13 cellular contexts compared by ENCODE assay signal in genomic region chr18:47903809-47904208, GRCh38.
"Had no signal": no experiment of that assay in that cellular context is flagged by ENCODE, and none has a peak within 500 bp of the region (broad histone marks: within the 10 kb centered on the region; RNA-seq: fewer than 3 reads in every experiment).

No MANE protein-coding gene starts in this region.

- ATAC-seq: activated CD8-positive, alpha-beta memory T cell treated with anti-CD3 and anti-CD28 coated beads, Interleukin-2, amount 10 ng/mL, durations not matched to agents 7 days and 5 days; sciatic nerve; T-helper 17 cell had no signal

- DNase-seq: activated CD4-positive, alpha-beta T cell treated with anti-CD3 and anti-CD28 coated beads, Interleukin-2, amount 10 ng/mL, durations not matched to agents 7 days and 5 days; activated CD8-positive, alpha-beta memory T cell treated with anti-CD3 and anti-CD28 coated beads, Interleukin-2, amount 10 ng/mL, durations not matched to agents 7 days and 5 days; activated naive CD4-positive, alpha-beta T cell treated with Interleukin-2 at 50 U/mL for 16 hours; activated T-cell treated with anti-CD3 and anti-CD28 coated beads, Interleukin-2, amount 50 U/mL, for 1 hour; foreskin fibroblast; hypothalamus; kidney glomerular epithelial cell; mesenchymal stem cell; spleen; T-helper 17 cell had no signal

- H3K27me3 Mint-ChIP-seq: activated CD4-positive, alpha-beta T cell treated with anti-CD3 and anti-CD28 coated beads, Interleukin-2, amount 10 ng/mL, durations not matched to agents 7 days and 5 days; activated CD8-positive, alpha-beta memory T cell treated with anti-CD3 and anti-CD28 coated beads, Interleukin-2, amount 10 ng/mL, durations not matched to agents 7 days and 5 days; T-helper 17 cell had no signal

- H3K27ac ChIP-seq: coronary artery, spleen, thoracic aorta had no signal

- H3K4me3 Mint-ChIP-seq: activated CD4-positive, alpha-beta T cell treated with anti-CD3 and anti-CD28 coated beads, Interleukin-2, amount 10 ng/mL, durations not matched to agents 7 days and 5 days; activated CD8-positive, alpha-beta memory T cell treated with anti-CD3 and anti-CD28 coated beads, Interleukin-2, amount 10 ng/mL, durations not matched to agents 7 days and 5 days; T-helper 17 cell had no signal

- H3K9me3 ChIP-seq: thoracic aorta had no signal

- H3K27ac Mint-ChIP-seq: activated CD4-positive, alpha-beta T cell treated with anti-CD3 and anti-CD28 coated beads, Interleukin-2, amount 10 ng/mL, durations not matched to agents 7 days and 5 days; activated CD8-positive, alpha-beta memory T cell treated with anti-CD3 and anti-CD28 coated beads, Interleukin-2, amount 10 ng/mL, durations not matched to agents 7 days and 5 days had no signal

- H3K27me3 ChIP-seq: spleen had no signal

- H3K4me3 ChIP-seq: coronary artery, spleen, thoracic aorta had no signal

- H3K36me3 ChIP-seq: thoracic aorta had no signal
